In genomic region chr1:65377496-65378268, GRCh38 we compare ENCODE assay signal across 27 cellular contexts.
"Had no signal": no experiment of that assay in that cellular context is flagged by ENCODE, and none has a peak within 500 bp of the region (broad histone marks: within the 10 kb centered on the region; RNA-seq: fewer than 3 reads in every experiment).

No MANE protein-coding gene starts in this region.

- H3K27me3 ChIP-seq: ascending aorta, breast epithelium, esophagus squamous epithelium, gastroesophageal sphincter had no signal

- DNase-seq: activated CD4-positive, alpha-beta memory T cell treated with anti-CD3 and anti-CD28 coated beads for 36 hours; activated CD4-positive, alpha-beta T cell treated with anti-CD3 and anti-CD28 coated beads for 36 hours; activated CD4-positive, alpha-beta T cell treated with anti-CD3 and anti-CD28 coated beads, Interleukin-2, amount 10 ng/mL, durations not matched to agents 24 days and 14 days; activated CD4-positive, CD25-positive, alpha-beta regulatory T cell; activated CD4-positive, CD25-positive, alpha-beta regulatory T cell treated with anti-CD3 and anti-CD28 coated beads, Interleukin-2, amount 50 U/mL, for 72 hours; activated CD8-positive, alpha-beta memory T cell treated with anti-CD3 and anti-CD28 coated beads, Interleukin-2, amount 10 ng/mL, durations not matched to agents 7 days and 5 days; activated CD8-positive, alpha-beta memory T cell treated with anti-CD3 and anti-CD28 coated beads, Interleukin-2, amount 50 U/mL, for 4 hours; activated CD8-positive, alpha-beta T cell treated with anti-CD3 and anti-CD28 coated beads, Interleukin-2, amount 10 ng/mL, durations not matched to agents 7 days and 5 days; activated gamma-delta T cell; activated naive CD4-positive, alpha-beta T cell; activated naive CD4-positive, alpha-beta T cell treated with anti-CD3 and anti-CD28 coated beads, Interleukin-2, amount 10 ng/mL, durations not matched to agents 7 days and 5 days; activated naive CD8-positive, alpha-beta T cell treated with anti-CD3 and anti-CD28 coated beads, Interleukin-2, amount 10 ng/mL, durations not matched to agents 7 days and 5 days; activated T-cell treated with anti-CD3 and anti-CD28 coated beads, Interleukin-2, amount 50 U/mL, for 1 hour; activated T-cell treated with anti-CD3 and anti-CD28 coated beads, Interleukin-2, amount 50 U/mL, for 48 hours; cortex of kidney; dermis blood vessel endothelial cell; effector CD4-positive, alpha-beta T cell; effector memory CD8-positive, alpha-beta T cell; esophagus squamous epithelium; foreskin melanocyte; T-helper 1 cell; T-helper 17 cell had no signal

- ATAC-seq: activated CD4-positive, alpha-beta T cell treated with anti-CD3 and anti-CD28 coated beads for 36 hours; activated CD8-positive, alpha-beta memory T cell treated with anti-CD3 and anti-CD28 coated beads, Interleukin-2, amount 10 ng/mL, durations not matched to agents 7 days and 5 days; activated CD8-positive, alpha-beta T cell treated with anti-CD3 and anti-CD28 coated beads, Interleukin-2, amount 10 ng/mL, durations not matched to agents 7 days and 5 days; activated naive CD4-positive, alpha-beta T cell treated with anti-CD3 and anti-CD28 coated beads, Interleukin-2, amount 50 U/mL, for 72 hours; effector memory CD8-positive, alpha-beta T cell; gastroesophageal sphincter; T-helper 17 cell had no signal

- H3K4me3 ChIP-seq: ascending aorta, breast epithelium, esophagus squamous epithelium, gastroesophageal sphincter had no signal

- FAIRE-seq: colon had no signal

- H3K9me3 ChIP-seq: ascending aorta, breast epithelium, esophagus squamous epithelium, gastroesophageal sphincter had no signal

- H3K36me3 ChIP-seq: ascending aorta, breast epithelium, esophagus squamous epithelium, gastroesophageal sphincter had no signal

- H3K27ac ChIP-seq: ascending aorta, breast epithelium, esophagus squamous epithelium, gastroesophageal sphincter had no signal

- H3K4me1 ChIP-seq: ascending aorta, breast epithelium, esophagus squamous epithelium, gastroesophageal sphincter had no signal
